13 cellular contexts compared by ENCODE assay signal in genomic region chr6:100283288-100283687, GRCh38.
DNase-seq lines count a peak whose midpoint lies in the region; ATAC-seq, FAIRE-seq and TF ChIP-seq lines count a peak whose summit lies in the region.
"Had no signal": no experiment of that assay in that cellular context is flagged by ENCODE, and none has a peak within 500 bp of the region (broad histone marks: within the 10 kb centered on the region; RNA-seq: fewer than 3 reads in every experiment).

No MANE protein-coding gene starts in this region.

- H3K4me2 ChIP-seq in PC-3 (ENCODE audit: low read length) (peak overlapping the region; percentile 59), endothelial cell of umbilical vein (ENCODE audit: insufficient read depth, low read length) (no peak overlapping the region)

- H3K4me1 ChIP-seq in PC-3 (ENCODE audit: insufficient read depth, low read length), result peaks cover 20% of the 10 kb centered on the region
- peaks cover 13% of the 10 kb centered on the region for H3K4me1 ChIP-seq in endothelial cell of umbilical vein (ENCODE audit: control insufficient read depth, extremely low read depth, insufficient read depth, low read length)

- H2AFZ ChIP-seq in PC-3 (ENCODE audit: low read length) (no peak overlapping the region), endothelial cell of umbilical vein (ENCODE audit: low read depth, low read length) (no peak overlapping the region)

- no peaks in the 10 kb centered on the region for H3K9me3 Mint-ChIP-seq in activated naive CD8-positive, alpha-beta T cell treated with anti-CD3 and anti-CD28 coated beads, Interleukin-2, amount 50 U/mL, for 24 hours
- H3K9me3 Mint-ChIP-seq: activated naive CD4-positive, alpha-beta T cell treated with anti-CD3 and anti-CD28 coated beads, Interleukin-2, amount 50 U/mL, for 24 hours had no signal

- intact Hi-C loops in PC-3 (cut with micrococcal nuclease), result no loop called here
- intact Hi-C loops in endothelial cell of umbilical vein (cut with micrococcal nuclease), result no loop called here

- POLR2A ChIA-PET in PC-3 (lab: Charles Lee; ENCODE audit: unreplicated experiment) (no interaction called here), endothelial cell of umbilical vein (lab: Charles Lee) (no interaction called here)

- DNase-seq in GM03348 (ENCODE audit: low spot score), result peak; percentile 59
- DNase-seq in PC-3, result peak; percentile 84
- DNase-seq in endothelial cell of umbilical vein (ENCODE audit: low read depth, low spot score), result no peak
- peak; percentile 57 for DNase-seq in non-pigmented ciliary epithelial cell (ENCODE audit: low read depth)
- DNase-seq in activated naive CD8-positive, alpha-beta T cell treated with anti-CD3 and anti-CD28 coated beads, Interleukin-2, amount 50 U/mL, for 24 hours, result no peak
- no peak for DNase-seq in NCI-H510A treated with DMSO at 0.1 percent for 48 hours (lab: John Stamatoyannopoulos, UW)
- DNase-seq: activated CD4-positive, alpha-beta T cell treated with anti-CD3 and anti-CD28 coated beads, Interleukin-2, amount 50 U/mL, for 48 hours; effector CD4-positive, alpha-beta T cell; NCI-H187 treated with DMSO at 0.1 percent for 48 hours; T-helper 17 cell had no signal

- H3K9me3 ChIP-seq in PC-3 (ENCODE audit: low read length) (no peaks in the 10 kb centered on the region), endothelial cell of umbilical vein (replicated peaks; ENCODE audit: control insufficient read depth, insufficient read depth, low read length) (no peaks in the 10 kb centered on the region)

- no peaks in the 10 kb centered on the region for H3K4me1 Mint-ChIP-seq in activated naive CD8-positive, alpha-beta T cell treated with anti-CD3 and anti-CD28 coated beads, Interleukin-2, amount 50 U/mL, for 24 hours
- H3K4me1 Mint-ChIP-seq: activated naive CD4-positive, alpha-beta T cell treated with anti-CD3 and anti-CD28 coated beads, Interleukin-2, amount 50 U/mL, for 24 hours had no signal

- peak; percentile 80 for ATAC-seq in PC-3
- ATAC-seq in GM21528 (IDR thresholded peaks at IDR 0.05; ENCODE audit: low FRiP score, unreplicated experiment), result no peak
- no peak for ATAC-seq in activated naive CD8-positive, alpha-beta T cell treated with anti-CD3 and anti-CD28 coated beads, Interleukin-2, amount 50 U/mL, for 24 hours
- ATAC-seq in HG02759 (IDR thresholded peaks at IDR 0.05; ENCODE audit: unreplicated experiment), result no peak
- ATAC-seq: T-helper 17 cell had no signal

- dilution Hi-C loops in endothelial cell of umbilical vein (cut with MboI; ENCODE audit: extremely low pct_ligation_motif_present, low sequenced_read_pairs), result no loop called here

- no peak for FAIRE-seq in endothelial cell of umbilical vein (lab: Jason Lieb, UNC)

- H3K27ac ChIP-seq in PC-3 (ENCODE audit: low read length) (no peak overlapping the region), endothelial cell of umbilical vein (ENCODE audit: insufficient read depth, low read depth, low read length) (no peak overlapping the region)

- H3K79me2 ChIP-seq in PC-3 (ENCODE audit: low read length) (no peaks in the 10 kb centered on the region), endothelial cell of umbilical vein (ENCODE audit: control insufficient read depth, insufficient read depth, low read length) (no peaks in the 10 kb centered on the region)

- H4K20me1 ChIP-seq in PC-3 (ENCODE audit: low read length), result no peaks in the 10 kb centered on the region
- H4K20me1 ChIP-seq in endothelial cell of umbilical vein (replicated peaks; ENCODE audit: control insufficient read depth, extremely low read depth, insufficient read depth, low read length), result no peaks in the 10 kb centered on the region

- CTCF ChIA-PET in PC-3 (lab: Charles Lee) (no interaction called here), endothelial cell of umbilical vein (lab: Charles Lee) (interaction anchor here (1.0 to 2.1 kb wide), 7 partner anchors 10 to 107 kb away, joined by 3 to 10 read pairs (median 5); no protein-coding TSS in a partner anchor)

- TF ChIP-seq POLR2A in endothelial cell of umbilical vein (IDR thresholded peaks at IDR 0.05; ENCODE audit: low read depth, low read length), result no peak

- H3K4me3 Mint-ChIP-seq in activated naive CD8-positive, alpha-beta T cell treated with anti-CD3 and anti-CD28 coated beads, Interleukin-2, amount 50 U/mL, for 24 hours, result no peak overlapping the region
- H3K4me3 Mint-ChIP-seq: activated naive CD4-positive, alpha-beta T cell treated with anti-CD3 and anti-CD28 coated beads, Interleukin-2, amount 50 U/mL, for 24 hours; T-helper 17 cell had no signal

- H3K9me2 ChIP-seq in PC-3 (replicated peaks; ENCODE audit: low read length), result no peaks in the 10 kb centered on the region

- no peak overlapping the region for H3K4me3 ChIP-seq in PC-3 (ENCODE audit: low read length)
- H3K4me3 ChIP-seq in endothelial cell of umbilical vein (replicated peaks in 1 of 3; ENCODE audit: insufficient read depth in 1 of 3, low read depth in 1 of 3, low read length in 3 of 3), result no peak overlapping the region

- H3K36me3 Mint-ChIP-seq in activated naive CD8-positive, alpha-beta T cell treated with anti-CD3 and anti-CD28 coated beads, Interleukin-2, amount 50 U/mL, for 24 hours (ENCODE audit: low read depth), result no peaks in the 10 kb centered on the region
- H3K36me3 Mint-ChIP-seq: activated naive CD4-positive, alpha-beta T cell treated with anti-CD3 and anti-CD28 coated beads, Interleukin-2, amount 50 U/mL, for 24 hours had no signal

- no TSS peak for BruUV-seq in PC-3 (replicated peaks; lab: Mats Ljungman, UMichigan)
- no TSS peak for BruUV-seq in endothelial cell of umbilical vein (replicated peaks; lab: Mats Ljungman, UMichigan)

- H3K9ac ChIP-seq in PC-3 (ENCODE audit: low read length), result no peak overlapping the region
- H3K9ac ChIP-seq in endothelial cell of umbilical vein (replicated peaks; ENCODE audit: extremely low read depth, insufficient read depth, low read length), result no peak overlapping the region

- no peaks in the 10 kb centered on the region for H3F3A ChIP-seq in PC-3 (ENCODE audit: low read length, unreplicated experiment)

- H3K36me3 ChIP-seq in PC-3 (ENCODE audit: low read depth, low read length) (no peaks in the 10 kb centered on the region), endothelial cell of umbilical vein (ENCODE audit: control insufficient read depth in 2 of 2, extremely low read depth in 1 of 2, insufficient read depth in 2 of 2, low read length in 2 of 2) (no peaks in the 10 kb centered on the region)

- H3K27ac Mint-ChIP-seq in activated naive CD8-positive, alpha-beta T cell treated with anti-CD3 and anti-CD28 coated beads, Interleukin-2, amount 50 U/mL, for 24 hours, result no peak overlapping the region
- H3K27ac Mint-ChIP-seq: activated naive CD4-positive, alpha-beta T cell treated with anti-CD3 and anti-CD28 coated beads, Interleukin-2, amount 50 U/mL, for 24 hours; T-helper 17 cell had no signal

- no peaks in the 10 kb centered on the region for H3K9me1 ChIP-seq in endothelial cell of umbilical vein (replicated peaks; ENCODE audit: control insufficient read depth, extremely low read depth, insufficient read depth, low read length)

- H3K27me3 ChIP-seq in PC-3 (ENCODE audit: low read length), result no peaks in the 10 kb centered on the region
- H3K27me3 ChIP-seq in endothelial cell of umbilical vein (ENCODE audit: control insufficient read depth in 2 of 2, insufficient read depth in 2 of 2, low read length in 2 of 2), result no peaks in the 10 kb centered on the region

- H3K27me3 Mint-ChIP-seq in activated naive CD8-positive, alpha-beta T cell treated with anti-CD3 and anti-CD28 coated beads, Interleukin-2, amount 50 U/mL, for 24 hours, result peaks cover 1% of the 10 kb centered on the region

- TF ChIP-seq CTCF in PC-3 (conservative IDR thresholded peaks at IDR 0.05; ENCODE audit: low read depth, low read length) (no peak), endothelial cell of umbilical vein (IDR thresholded peaks at IDR 0.05; ENCODE audit: extremely low read depth in 1 of 2, insufficient read depth in 1 of 2, low read depth in 1 of 2, low read length in 2 of 2) (no peak)

TF ChIP-seq in endothelial cell of umbilical vein, 7 proteins besides CTCF, POLR2A, EP300 and RAD21:
- TF ChIP-seq FOS (IDR thresholded peaks at IDR 0.05; ENCODE audit: borderline replicate concordance, insufficient read depth, low read length) (peak; percentile 63), JUN (IDR thresholded peaks at IDR 0.05; ENCODE audit: borderline replicate concordance, insufficient read depth, insufficient read length, low read depth) (peak; percentile 65), GATA2 (IDR thresholded peaks at IDR 0.05; ENCODE audit: insufficient read depth, insufficient read length, low read depth, low read length) (no peak), EZH2 (IDR thresholded peaks at IDR 0.05; ENCODE audit: borderline replicate concordance, low read depth, low read length, severe bottlenecking) (no peak), MYC (IDR thresholded peaks at IDR 0.05; ENCODE audit: low read depth, low read length) (no peak), MAX (IDR thresholded peaks at IDR 0.05; ENCODE audit: insufficient read depth, insufficient read length) (no peak)

Comparison
In these comparisons a context has a peak if more than half of its experiments do, and no peak if none do; other contexts are left out.
1. DNase-seq: peak in GM03348 (single experiment), PC-3 (single experiment) and non-pigmented ciliary epithelial cell (single experiment); none in endothelial cell of umbilical vein (single experiment), activated naive CD8-positive, alpha-beta T cell treated with anti-CD3 and anti-CD28 coated beads, Interleukin-2, amount 50 U/mL, for 24 hours (single experiment) and NCI-H510A treated with DMSO at 0.1 percent for 48 hours (single experiment).